In the genomic region with DNA sequence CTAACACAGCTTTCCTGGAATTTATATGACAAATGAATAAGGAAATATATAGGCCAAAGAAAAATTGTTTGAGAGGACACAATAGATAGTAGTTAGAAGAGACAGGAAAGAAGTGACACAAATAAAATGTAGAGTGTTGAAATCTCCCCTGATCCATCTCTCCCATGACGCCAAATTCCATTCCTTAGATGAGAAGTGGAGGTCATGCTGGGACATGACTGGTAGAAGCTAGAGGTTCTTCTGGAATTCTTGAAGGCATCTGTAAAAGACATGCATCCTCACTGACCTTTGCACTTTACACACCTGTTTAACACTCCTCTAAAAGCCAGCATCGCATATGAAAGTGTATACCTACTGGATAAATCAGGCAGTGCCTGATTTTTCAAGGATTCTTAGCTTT, we compare ENCODE assay signal across 17 cellular contexts.
DNase-seq lines count a peak whose midpoint lies in the region; ATAC-seq and TF ChIP-seq lines count a peak whose summit lies in the region.
"Had no signal": no experiment of that assay in that cellular context is flagged by ENCODE, and none has a peak within 500 bp of the region (broad histone marks: within the 10 kb centered on the region; RNA-seq: fewer than 3 reads in every experiment).

No MANE protein-coding gene starts in this region.

- no peak for ATAC-seq in HG03469 (IDR thresholded peaks at IDR 0.05; ENCODE audit: unreplicated experiment)
- no peak for ATAC-seq in activated T-cell treated with anti-CD3 and anti-CD28 coated beads, Interleukin-2, amount 50 U/mL, for 72 hours (replicated peaks in 1 of 2)

- no peak for TF ChIP-seq POLR2A in breast epithelium (IDR thresholded peaks at IDR 0.05)
- no peak for TF ChIP-seq POLR2A in transverse colon (IDR thresholded peaks at IDR 0.05)

- H3K9me3 ChIP-seq in breast epithelium = no peaks in the 10 kb centered on the region
- no peaks in the 10 kb centered on the region for H3K9me3 ChIP-seq in mesenchymal stem cell (ENCODE audit: control insufficient read depth, low read length)
- H3K9me3 ChIP-seq in MG63 = no peaks in the 10 kb centered on the region
- no peaks in the 10 kb centered on the region for H3K9me3 ChIP-seq in transverse colon

- TF ChIP-seq CTCF in MCF 10A (IDR thresholded peaks at IDR 0.05; ENCODE audit: unreplicated experiment) (no peak), breast epithelium (IDR thresholded peaks at IDR 0.05) (no peak), transverse colon (IDR thresholded peaks at IDR 0.05) (no peak)

- intact Hi-C loops in MCF 10A (cut with micrococcal nuclease) (no loop called here), breast epithelium (cut with DNase I; ENCODE audit: low total_unique reads) (no loop called here), transverse colon (cut with DNase I; ENCODE audit: low total_unique reads) (no loop called here)

- no peak overlapping the region for H4K91ac ChIP-seq in mesenchymal stem cell (ENCODE audit: low read length)

- H3K36me3 ChIP-seq in breast epithelium (no peaks in the 10 kb centered on the region), mesenchymal stem cell (ENCODE audit: control insufficient read depth in 1 of 2, insufficient read depth in 2 of 2, low read depth in 1 of 2, low read length in 2 of 2) (no peaks in the 10 kb centered on the region), MG63 (no peaks in the 10 kb centered on the region; the same call in 1 of the 2 replicates), transverse colon (no peaks in the 10 kb centered on the region)

- H3K36me3 Mint-ChIP-seq in MCF 10A (ENCODE audit: insufficient read depth, unreplicated experiment) = no peaks in the 10 kb centered on the region
- H3K36me3 Mint-ChIP-seq in activated T-cell treated with anti-CD3 and anti-CD28 coated beads, Interleukin-2, amount 50 U/mL, for 72 hours (ENCODE audit: insufficient read depth in 2 of 2) = no peaks in the 10 kb centered on the region

- H3K4me2 ChIP-seq in mesenchymal stem cell (ENCODE audit: low read length, poor library complexity, severe bottlenecking) = no peak overlapping the region
- H3K4me2 ChIP-seq: BLaER1 treated with 17β-estradiol and CSF1 and Interleukin-3, amounts not matched to agents 10 nM and 100 nM had no signal

- no peak overlapping the region for H2BK5ac ChIP-seq in mesenchymal stem cell (ENCODE audit: low read depth, low read length, poor library complexity, severe bottlenecking)

- H3K27ac Mint-ChIP-seq in MCF 10A (ENCODE audit: low read depth, unreplicated experiment) = peak overlapping the region; percentile 70
- no peak overlapping the region for H3K27ac Mint-ChIP-seq in activated T-cell treated with anti-CD3 and anti-CD28 coated beads, Interleukin-2, amount 50 U/mL, for 72 hours
- H3K27ac Mint-ChIP-seq: CD8-positive, alpha-beta memory T cell had no signal

- peak; percentile 39 for DNase-seq in MCF 10A (ENCODE audit: unreplicated experiment)
- DNase-seq in breast epithelium (ENCODE audit: low spot score in 2 of 2) = no peak
- DNase-seq in epithelial cell of prostate (ENCODE audit: low read depth, low spot score) = peak; percentile 18
- DNase-seq in mesenchymal stem cell = no peak
- DNase-seq in MG63 = no peak
- no peak for DNase-seq in transverse colon
- no peak for DNase-seq in activated T-cell treated with anti-CD3 and anti-CD28 coated beads, Interleukin-2, amount 50 U/mL, for 72 hours
- DNase-seq: CD8-positive, alpha-beta memory T cell; DMS79; GDM1; NCI-H1417; NCI-H187 treated with DMSO at 0.1 percent for 48 hours; NCI-H526 treated with DMSO at 0.1 percent for 48 hours; SHP77 treated with DMSO at 0.1 percent for 48 hours had no signal

- no peak overlapping the region for H3K4me3 Mint-ChIP-seq in MCF 10A (ENCODE audit: unreplicated experiment)
- H3K4me3 Mint-ChIP-seq in activated T-cell treated with anti-CD3 and anti-CD28 coated beads, Interleukin-2, amount 50 U/mL, for 72 hours = no peak overlapping the region
- H3K4me3 Mint-ChIP-seq: CD8-positive, alpha-beta memory T cell had no signal

- no peak overlapping the region for H3K4me3 ChIP-seq in breast epithelium
- H3K4me3 ChIP-seq in mesenchymal stem cell (ENCODE audit: insufficient read depth in 1 of 2, low read depth in 1 of 2, low read length in 2 of 2) = no peak overlapping the region
- no peak overlapping the region for H3K4me3 ChIP-seq in MG63
- H3K4me3 ChIP-seq in transverse colon = no peak overlapping the region
- H3K4me3 ChIP-seq: BLaER1 treated with 17β-estradiol and CSF1 and Interleukin-3, amounts not matched to agents 10 nM and 100 nM had no signal

- H2AK5ac ChIP-seq in mesenchymal stem cell (ENCODE audit: low read length, severe bottlenecking) = peak overlapping the region; percentile 63

- peaks cover 25% of the 10 kb centered on the region for H3K4me1 Mint-ChIP-seq in MCF 10A (ENCODE audit: insufficient read depth, unreplicated experiment)
- no peaks in the 10 kb centered on the region for H3K4me1 Mint-ChIP-seq in activated T-cell treated with anti-CD3 and anti-CD28 coated beads, Interleukin-2, amount 50 U/mL, for 72 hours (ENCODE audit: low read depth)

- H3K27ac ChIP-seq in breast epithelium = peak overlapping the region in 1 of 2 donors; percentile 10
- H3K27ac ChIP-seq in epithelial cell of prostate = peak overlapping the region; percentile 52
- no peak overlapping the region for H3K27ac ChIP-seq in mesenchymal stem cell (ENCODE audit: low read length, poor library complexity, severe bottlenecking)
- H3K27ac ChIP-seq in transverse colon = no peak overlapping the region
- H3K27ac ChIP-seq: 22Rv1; BLaER1 treated with 17β-estradiol and CSF1 and Interleukin-3, amounts not matched to agents 10 nM and 100 nM had no signal

- no peaks in the 10 kb centered on the region for H3K4me1 ChIP-seq in breast epithelium
- H3K4me1 ChIP-seq in mesenchymal stem cell (ENCODE audit: control insufficient read depth, insufficient read depth, low read depth, low read length) = peaks cover 2% of the 10 kb centered on the region
- peaks cover 0 to 8% (median 0%) of the 10 kb centered on the region in 4 donors for H3K4me1 ChIP-seq in transverse colon

- peaks cover 30% of the 10 kb centered on the region for H3K79me1 ChIP-seq in mesenchymal stem cell (replicated peaks; ENCODE audit: low read length, poor library complexity, severe bottlenecking)

- CTCF ChIA-PET in MCF 10A (lab: Yijun Ruan, JAX) = interaction anchor here (0.6 to 0.8 kb wide), 2 partner anchors 448 to 1046 kb away, joined by 3 read pairs; no protein-coding TSS in a partner anchor

- no peaks in the 10 kb centered on the region for H3K27me3 Mint-ChIP-seq in MCF 10A (ENCODE audit: insufficient read depth, unreplicated experiment)
- no peaks in the 10 kb centered on the region for H3K27me3 Mint-ChIP-seq in activated T-cell treated with anti-CD3 and anti-CD28 coated beads, Interleukin-2, amount 50 U/mL, for 72 hours (ENCODE audit: low read depth)
- H3K27me3 Mint-ChIP-seq: CD8-positive, alpha-beta memory T cell had no signal

- H3K4ac ChIP-seq in mesenchymal stem cell (ENCODE audit: low read depth in 1 of 2, low read length in 2 of 2) = no peak overlapping the region

- no peak overlapping the region for H2BK120ac ChIP-seq in mesenchymal stem cell (ENCODE audit: low read depth, low read length)

- H3K23ac ChIP-seq in mesenchymal stem cell (ENCODE audit: low read length in 2 of 2) = no peak overlapping the region

- H3K9ac ChIP-seq in mesenchymal stem cell (ENCODE audit: low read length) = no peak overlapping the region
- H3K9ac ChIP-seq: BLaER1 treated with 17β-estradiol and CSF1 and Interleukin-3, amounts not matched to agents 10 nM and 100 nM had no signal

- no peak overlapping the region for H3K14ac ChIP-seq in mesenchymal stem cell (ENCODE audit: low read length in 2 of 2)

- no peak overlapping the region for H2BK12ac ChIP-seq in mesenchymal stem cell (ENCODE audit: low read length in 2 of 2)

- POLR2A ChIA-PET in MCF 10A (lab: Yijun Ruan, JAX) = interaction anchor here (0.7 to 2.5 kb wide), 4 partner anchors 10 to 288 kb away, joined by 3 to 21 read pairs (median 7); no protein-coding TSS in a partner anchor

- no peak overlapping the region for H4K8ac ChIP-seq in mesenchymal stem cell (ENCODE audit: low read length)

- no peak overlapping the region for H2BK15ac ChIP-seq in mesenchymal stem cell (ENCODE audit: low read depth, poor library complexity, severe bottlenecking)

- BruUV-seq in MCF 10A (replicated peaks; lab: Mats Ljungman, UMichigan) = no TSS peak

- 100% methylated on average over 1 of the region's 2 CpGs for WGBS in mesenchymal stem cell
- WGBS in transverse colon (ENCODE audit: low coverage in 1 of 2), 2 donors = 58 to 75% methylated on average over 2 of the region's 2 CpGs

- H3K18ac ChIP-seq in mesenchymal stem cell (ENCODE audit: low read depth in 1 of 2, low read length in 2 of 2) = no peak overlapping the region

- no peaks in the 10 kb centered on the region for H3K9me3 Mint-ChIP-seq in MCF 10A (ENCODE audit: unreplicated experiment)
- H3K9me3 Mint-ChIP-seq in activated T-cell treated with anti-CD3 and anti-CD28 coated beads, Interleukin-2, amount 50 U/mL, for 72 hours = no peaks in the 10 kb centered on the region
- H3K9me3 Mint-ChIP-seq: CD8-positive, alpha-beta memory T cell had no signal

- in situ Hi-C loops in transverse colon (cut with MboI; ENCODE audit: low pct_ligation_motif_present in 1 of 4, low pct_unique_long_range_greater_than_20kb in 1 of 4, low sequenced_read_pairs in 3 of 4) = loop anchor here in 3 of 4 donors (25.0 kb wide), 3 partner anchors 204 to 704 kb away; no protein-coding TSS in a partner anchor

- H3K27me3 ChIP-seq in breast epithelium = no peaks in the 10 kb centered on the region
- H3K27me3 ChIP-seq in mesenchymal stem cell (ENCODE audit: control insufficient read depth in 1 of 2, insufficient read depth in 1 of 2, low read length in 2 of 2) = no peaks in the 10 kb centered on the region
- H3K27me3 ChIP-seq in MG63 = no peaks in the 10 kb centered on the region
- H3K27me3 ChIP-seq in transverse colon = no peaks in the 10 kb centered on the region
- H3K27me3 ChIP-seq: BLaER1 treated with 17β-estradiol and CSF1 and Interleukin-3, amounts not matched to agents 10 nM and 100 nM had no signal

- no peak for TF ChIP-seq EP300 in transverse colon (IDR thresholded peaks at IDR 0.05; ENCODE audit: low read depth)

- no peak overlapping the region for H2AFZ ChIP-seq in mesenchymal stem cell (ENCODE audit: low read depth, low read length)

Comparison
In these comparisons a context has a peak if more than half of its experiments do, and no peak if none do; other contexts are left out.
1. DNase-seq: peak in MCF 10A (single experiment) and epithelial cell of prostate (single experiment); none in breast epithelium (0 of 2), mesenchymal stem cell (single experiment), MG63 (single experiment), transverse colon (single experiment) and activated T-cell treated with anti-CD3 and anti-CD28 coated beads, Interleukin-2, amount 50 U/mL, for 72 hours (0 of 2).